In genomic region chr5:168592014-168592368, GRCh38 we compare ENCODE assay signal across 1 cellular context.
TF ChIP-seq lines count a peak whose summit lies in the region.

No MANE protein-coding gene starts in this region.

TF ChIP-seq in HepG2, 621 proteins besides CTCF, POLR2A, EP300 and RAD21 (continued from another document and continues in another):
- peak; percentile 61; the same call in 1 of the 2 replicates for TF ChIP-seq HOMEZ (CRISPR knock-in tag; IDR thresholded peaks at IDR 0.05; ENCODE audit: low read depth)
- peak; percentile 95 for TF ChIP-seq BCL6 (CRISPR knock-in tag; IDR thresholded peaks at IDR 0.05)
- no peak for TF ChIP-seq BRCA1 (CRISPR knock-in tag; IDR thresholded peaks at IDR 0.05)
- no peak for TF ChIP-seq MYPOP (CRISPR knock-in tag; IDR thresholded peaks at IDR 0.05)
- peak; percentile 73; the same call in 1 of the 2 replicates for TF ChIP-seq ZNF503 (CRISPR knock-in tag; IDR thresholded peaks at IDR 0.05)
- TF ChIP-seq ZNF775 (CRISPR knock-in tag; IDR thresholded peaks at IDR 0.05; ENCODE audit: borderline replicate concordance), result peak; percentile 95
- TF ChIP-seq ZNF800 (CRISPR knock-in tag; IDR thresholded peaks at IDR 0.05), result peak; percentile 25; the same call in 1 of the 2 replicates
- TF ChIP-seq ZSCAN20 (CRISPR knock-in tag; IDR thresholded peaks at IDR 0.05; ENCODE audit: borderline replicate concordance), result no peak
- no peak for TF ChIP-seq SRF (IDR thresholded peaks at IDR 0.05; ENCODE audit: low read depth, low read length)
- TF ChIP-seq LBX2 (CRISPR knock-in tag; IDR thresholded peaks at IDR 0.05; ENCODE audit: borderline replicate concordance), result no peak
- peak; percentile 95 for TF ChIP-seq PAXIP1 (CRISPR knock-in tag; conservative IDR thresholded peaks at IDR 0.05)
- TF ChIP-seq NR2C2 (CRISPR knock-in tag; IDR thresholded peaks at IDR 0.05; ENCODE audit: borderline replicate concordance), result no peak
- TF ChIP-seq XBP1 (CRISPR knock-in tag; IDR thresholded peaks at IDR 0.05), result no peak
- TF ChIP-seq ETV5 (CRISPR knock-in tag; IDR thresholded peaks at IDR 0.05; ENCODE audit: borderline replicate concordance), result peak; percentile 45; the same call in 1 of the 2 replicates
- TF ChIP-seq MTERF4 (CRISPR knock-in tag; IDR thresholded peaks at IDR 0.05), result no peak
- TF ChIP-seq E2F1 (CRISPR knock-in tag; IDR thresholded peaks at IDR 0.05), result no peak
- no peak for TF ChIP-seq GABPA (IDR thresholded peaks at IDR 0.05; ENCODE audit: low read depth, low read length)
- TF ChIP-seq GABPA (CRISPR knock-in tag; IDR thresholded peaks at IDR 0.05; ENCODE audit: low read depth), result peak; percentile 21; the same call in 1 of the 2 replicates
- TF ChIP-seq RNF2 (conservative IDR thresholded peaks at IDR 0.05; ENCODE audit: low read depth), result no peak
- 0 out of 2 replicates have a peak, but pooled peaks have one; percentile 37 for TF ChIP-seq JUN (CRISPR knock-in tag; IDR thresholded peaks at IDR 0.05)
- no peak for TF ChIP-seq PRMT3 (CRISPR knock-in tag; IDR thresholded peaks at IDR 0.05; ENCODE audit: borderline replicate concordance, low read depth)
- TF ChIP-seq FOXP1 (IDR thresholded peaks at IDR 0.05), result peak; percentile 95
- peak; percentile 97 for TF ChIP-seq FOXP1 (CRISPR knock-in tag; IDR thresholded peaks at IDR 0.05)
- TF ChIP-seq HHEX (CRISPR knock-in tag; IDR thresholded peaks at IDR 0.05), result peak; percentile 50; the same call in 1 of the 2 replicates
- no peak for TF ChIP-seq PCBP2 (optimal IDR thresholded peaks at IDR 0.05; ENCODE audit: low read depth, low read length, poor library complexity, severe bottlenecking)
- no peak for TF ChIP-seq ZBTB14 (CRISPR knock-in tag; IDR thresholded peaks at IDR 0.05)
- TF ChIP-seq ZNF572 (CRISPR knock-in tag; IDR thresholded peaks at IDR 0.05), result no peak
- no peak for TF ChIP-seq ZNF781 (CRISPR knock-in tag; IDR thresholded peaks at IDR 0.05; ENCODE audit: borderline replicate concordance, not compliant biosample characterization)
- TF ChIP-seq TEAD3 (CRISPR knock-in tag; optimal IDR thresholded peaks at IDR 0.05; ENCODE audit: borderline replicate concordance), result peak; percentile 94
- TF ChIP-seq ZNF501 (CRISPR knock-in tag; IDR thresholded peaks at IDR 0.05), result no peak
- no peak for TF ChIP-seq ZFP90 (CRISPR knock-in tag; IDR thresholded peaks at IDR 0.05; ENCODE audit: borderline replicate concordance)
- no peak for TF ChIP-seq ZNF782 (CRISPR knock-in tag; IDR thresholded peaks at IDR 0.05; ENCODE audit: borderline replicate concordance)
- TF ChIP-seq HDAC1 (CRISPR knock-in tag; IDR thresholded peaks at IDR 0.05), result peak; percentile 65
- no peak for TF ChIP-seq MEIS1 (CRISPR knock-in tag; IDR thresholded peaks at IDR 0.05; ENCODE audit: borderline replicate concordance)
- no peak; the same call in 1 of the 2 replicates for TF ChIP-seq ZNF580 (CRISPR knock-in tag; IDR thresholded peaks at IDR 0.05; ENCODE audit: borderline replicate concordance, low read depth)
- TF ChIP-seq GATA4 (IDR thresholded peaks at IDR 0.05; ENCODE audit: borderline replicate concordance, low read depth), result no peak
- TF ChIP-seq CEBPB (IDR thresholded peaks at IDR 0.05; ENCODE audit: borderline replicate concordance, low read depth, low read length), result peak; percentile 96
- no peak for TF ChIP-seq MED8 (CRISPR knock-in tag; IDR thresholded peaks at IDR 0.05; ENCODE audit: insufficient replicate concordance)
- no peak for TF ChIP-seq THAP8 (CRISPR knock-in tag; IDR thresholded peaks at IDR 0.05; ENCODE audit: borderline replicate concordance)
- TF ChIP-seq CENPT (CRISPR knock-in tag; IDR thresholded peaks at IDR 0.05; ENCODE audit: low read depth), result no peak
- TF ChIP-seq NRL (CRISPR knock-in tag; IDR thresholded peaks at IDR 0.05; ENCODE audit: borderline replicate concordance), result no peak
- TF ChIP-seq ZNF546 (CRISPR knock-in tag; conservative IDR thresholded peaks at IDR 0.05), result no peak
- TF ChIP-seq GMEB2 (CRISPR knock-in tag; IDR thresholded peaks at IDR 0.05; ENCODE audit: low read depth), result no peak
- TF ChIP-seq TARDBP (CRISPR knock-in tag; IDR thresholded peaks at IDR 0.05), result peak; percentile 36; the same call in 1 of the 2 replicates
- TF ChIP-seq TOPORS (CRISPR knock-in tag; IDR thresholded peaks at IDR 0.05), result no peak
- no peak for TF ChIP-seq ZNF251 (CRISPR knock-in tag; IDR thresholded peaks at IDR 0.05)
- no peak for TF ChIP-seq ZNF577 (CRISPR knock-in tag; IDR thresholded peaks at IDR 0.05; ENCODE audit: borderline replicate concordance, low read depth)
